In the genomic region with DNA sequence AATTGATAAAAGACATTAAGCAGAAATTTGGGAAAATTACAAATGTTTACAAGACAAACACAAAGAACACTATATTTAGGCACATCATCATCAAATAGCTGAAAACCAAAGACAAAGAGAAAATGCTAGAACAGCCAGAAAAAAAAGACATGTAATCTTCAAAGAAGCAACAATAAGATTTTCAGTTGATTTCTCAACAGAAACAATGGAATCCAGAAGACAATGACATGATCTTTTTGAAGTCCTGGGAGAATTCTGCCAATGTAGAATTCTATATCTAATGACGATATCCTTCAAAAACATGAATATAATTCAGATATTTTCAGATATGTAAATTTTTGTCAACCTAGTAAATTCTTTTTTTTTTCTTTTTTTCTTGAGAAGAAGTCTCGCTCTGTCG, we compare ENCODE assay signal across 22 cellular contexts.
"Had no signal": no experiment of that assay in that cellular context is flagged by ENCODE, and none has a peak within 500 bp of the region (broad histone marks: within the 10 kb centered on the region; RNA-seq: fewer than 3 reads in every experiment).

No MANE protein-coding gene starts in this region.

- H3K27ac ChIP-seq: esophagus muscularis mucosa, foreskin keratinocyte, gastroesophageal sphincter, hepatocyte, left lung, lower lobe of right lung had no signal

- ATAC-seq: effector memory CD8-positive, alpha-beta T cell; foreskin keratinocyte; gastroesophageal sphincter; heart left ventricle; left cardiac atrium; left lung; left ventricle myocardium superior; lower lobe of right lung; naive thymus-derived CD4-positive, alpha-beta T cell had no signal

- H2AFZ ChIP-seq: hepatocyte had no signal

- H3K4me3 Mint-ChIP-seq: dendritic cell treated with granulocyte-macrophage colony-stimulating factor and Interleukin-4, amounts not matched to agents 40 ng/mL and 50 ng/mL, for 4 days; immature natural killer cell; mesothelial cell of epicardium; naive thymus-derived CD4-positive, alpha-beta T cell had no signal

- H3K27me3 Mint-ChIP-seq: dendritic cell treated with granulocyte-macrophage colony-stimulating factor and Interleukin-4, amounts not matched to agents 40 ng/mL and 50 ng/mL, for 4 days; effector memory CD8-positive, alpha-beta T cell; naive thymus-derived CD4-positive, alpha-beta T cell had no signal

- H3K4me3 ChIP-seq: esophagus muscularis mucosa, gastroesophageal sphincter, heart left ventricle, hepatocyte, left lung, lower lobe of right lung had no signal

- H3K4me1 ChIP-seq: foreskin keratinocyte had no signal

- H3K4me1 Mint-ChIP-seq: immature natural killer cell had no signal

- DNase-seq: cortex of kidney; effector CD8-positive, alpha-beta T cell; effector memory CD8-positive, alpha-beta T cell; foreskin keratinocyte; heart left ventricle; hypothalamus; immature natural killer cell; left cardiac atrium; left lung; left ventricle myocardium superior; lower lobe of right lung; mesenchymal stem cell; naive thymus-derived CD4-positive, alpha-beta T cell had no signal

- FAIRE-seq: colon, endothelial cell of umbilical vein, frontal cortex, keratinocyte had no signal

- H3K27ac Mint-ChIP-seq: dendritic cell treated with granulocyte-macrophage colony-stimulating factor and Interleukin-4, amounts not matched to agents 40 ng/mL and 50 ng/mL, for 4 days; effector memory CD8-positive, alpha-beta T cell; immature natural killer cell; mesothelial cell of epicardium had no signal

- H3K27me3 ChIP-seq: esophagus muscularis mucosa, foreskin keratinocyte, gastroesophageal sphincter, heart left ventricle, hepatocyte, left lung had no signal

- H3K4me2 ChIP-seq: hepatocyte had no signal

- H3K36me3 ChIP-seq: esophagus muscularis mucosa, gastroesophageal sphincter, heart left ventricle, left lung, lower lobe of right lung had no signal

- H3K9me3 ChIP-seq: esophagus muscularis mucosa, gastroesophageal sphincter had no signal
